ENCODE assay signal across 18 cellular contexts in the genomic region with DNA sequence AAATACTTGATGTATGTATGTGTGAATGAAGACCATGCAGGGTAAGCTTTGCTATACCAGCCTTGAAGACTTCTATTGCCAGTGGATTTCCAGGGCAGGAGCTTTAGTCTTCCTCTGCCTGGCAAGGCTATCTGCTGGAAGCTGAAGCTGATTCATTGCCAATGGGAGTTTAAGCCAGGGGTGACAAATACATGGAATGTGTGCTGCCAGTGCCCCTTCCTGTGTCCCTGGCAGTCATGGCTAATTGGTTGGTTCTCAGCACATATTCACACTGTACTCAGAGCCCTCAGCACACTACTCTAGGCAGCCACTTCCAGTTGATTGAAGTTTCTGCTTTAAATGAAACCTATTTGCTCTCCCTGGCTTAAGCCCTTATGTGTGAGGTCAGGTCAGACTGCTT. TPM values are rescaled to one million over a fixed set of nuclear protein-coding genes. Genes with fewer than 3 reads are reported as not detected.
DNase-seq lines count a peak whose midpoint lies in the region; ATAC-seq, FAIRE-seq and TF ChIP-seq lines count a peak whose summit lies in the region.
"Had no signal": no experiment of that assay in that cellular context is flagged by ENCODE, and none has a peak within 500 bp of the region (broad histone marks: within the 10 kb centered on the region; RNA-seq: fewer than 3 reads in every experiment).

No MANE protein-coding gene starts in this region.

- RAD21 ChIA-PET in GM12878 (lab: Charles Lee; ENCODE audit: unreplicated experiment): interaction anchor here (1.1 kb wide), 1 partner anchor 13 kb away, joined by 4 read pairs; no protein-coding TSS in a partner anchor

- FAIRE-seq in GM12878 (lab: Jason Lieb, UNC): no peak
- FAIRE-seq: HTR-8/SVneo had no signal

- H3K36me3 ChIP-seq in GM12878 (ENCODE audit: control insufficient read depth in 2 of 2, insufficient read depth in 2 of 2, low read length in 1 of 2) (0 out of 4 replicates have a peak, but pooled peaks cover 0 to under 1% of the 10 kb centered on the region in 2 experiments), left lung (no peaks in the 10 kb centered on the region)
- H3K36me3 ChIP-seq: BE2C, Peyer's patch had no signal

- 0 out of 2 replicates have a peak overlapping the region, but pooled peaks have one; percentile 20 for H3K4me2 ChIP-seq in GM12878 (ENCODE audit: control insufficient read depth, insufficient read depth)

- ATAC-seq in CD4-positive, alpha-beta T cell (ENCODE audit: poor library complexity): no peak
- ATAC-seq in GM12878 (no peak), GM18520 (IDR thresholded peaks at IDR 0.05; ENCODE audit: unreplicated experiment) (no peak), left lung (no peak)
- ATAC-seq: esophagus mucosa; stimulated activated memory B cell treated with anti-CD40 and anti-IgM and Interleukin-4, amounts not matched to agents 10 μg/mL and 1 μg/mL and 100 μg/mL, for 72 hours had no signal

- SMC1A ChIA-PET in GM12878 (lab: Charles Lee; ENCODE audit: uncharacterized antibody, unreplicated experiment): interaction anchor here (1.7 to 8.4 kb wide), 3 partner anchors 10 to 178 kb away, joined by 5 to 149 read pairs (median 6); no protein-coding TSS in a partner anchor

- no TSS peak for BruUV-seq in GM12878 (replicated peaks; lab: Mats Ljungman, UMichigan)

- H3K79me2 ChIP-seq in GM12878 (ENCODE audit: control insufficient read depth, insufficient read depth, low read length): peaks cover 8% of the 10 kb centered on the region

- no peaks in the 10 kb centered on the region for H3K27me3 Mint-ChIP-seq in CD4-positive, alpha-beta T cell
- H3K27me3 Mint-ChIP-seq in HFFc6 (ENCODE audit: insufficient read depth) (no peaks in the 10 kb centered on the region), nephron (ENCODE audit: low read depth) (no peaks in the 10 kb centered on the region)
- H3K27me3 Mint-ChIP-seq: stimulated activated memory B cell treated with anti-CD40 and anti-IgM and Interleukin-4, amounts not matched to agents 10 μg/mL and 1 μg/mL and 100 μg/mL, for 72 hours had no signal

- peak overlapping the region; percentile 90 for H3K4me3 Mint-ChIP-seq in CD4-positive, alpha-beta T cell
- H3K4me3 Mint-ChIP-seq in HFFc6 (peak overlapping the region; percentile 87), nephron (peak overlapping the region; percentile 76 to 89 (median 81))

- TF ChIP-seq POLR2A in GM12878 (IDR thresholded peaks at IDR 0.05; ENCODE audit: low read depth, low read length): no peak

- in situ Hi-C loops in GM12878 (cut with MboI): no loop called here

- H3K4me3 ChIP-seq in GM12878 (0 out of 2 replicates have a peak overlapping the region, but pooled peaks have one; percentile 74), left lung (no peak overlapping the region)

- no peak for TF ChIP-seq EP300 in GM12878 (IDR thresholded peaks at IDR 0.05; ENCODE audit: borderline replicate concordance in 1 of 2, control insufficient read depth in 1 of 2, low read depth in 2 of 2, low read length in 2 of 2)

- TF ChIP-seq RAD21 in GM12878 (IDR thresholded peaks at IDR 0.05; ENCODE audit: insufficient read depth, low read depth, low read length): no peak

- H3K9ac ChIP-seq in GM12878 (ENCODE audit: control insufficient read depth, insufficient read depth, low read length): no peak overlapping the region

- TF ChIP-seq CTCF in CD4-positive, alpha-beta T cell (IDR thresholded peaks at IDR 0.05): no peak
- no peak for TF ChIP-seq CTCF in HFFc6 (IDR thresholded peaks at IDR 0.05)
- TF ChIP-seq CTCF in GM12878 (IDR thresholded peaks at IDR 0.05 in 2 of 3, conservative IDR thresholded peaks at IDR 0.05 in 1 of 3; ENCODE audit: control insufficient read depth in 2 of 3, extremely low read depth in 1 of 3, insufficient read depth in 1 of 3, low read depth in 3 of 3, low read length in 3 of 3): no peak
- TF ChIP-seq CTCF in nephron (IDR thresholded peaks at IDR 0.05; ENCODE audit: unreplicated experiment in 3 of 3): no peak
- TF ChIP-seq CTCF in left lung (IDR thresholded peaks at IDR 0.05): no peak

- no peaks in the 10 kb centered on the region for H3K9me3 Mint-ChIP-seq in CD4-positive, alpha-beta T cell
- H3K9me3 Mint-ChIP-seq in HFFc6 (no peaks in the 10 kb centered on the region), nephron (no peaks in the 10 kb centered on the region)
- H3K9me3 Mint-ChIP-seq: activated naive CD4-positive, alpha-beta T cell treated with anti-CD3 and anti-CD28 coated beads for 36 hours; H9; stimulated activated memory B cell treated with anti-CD40 and anti-IgM and Interleukin-4, amounts not matched to agents 10 μg/mL and 1 μg/mL and 100 μg/mL, for 72 hours; T-helper 2 cell treated with Interferon-gamma antibody and Interleukin-4, amounts not matched to agents 5 μg/mL and 100 μg/mL, for 36 hours had no signal

- intact Hi-C loops in CD4-positive, alpha-beta T cell (cut with DNase I, micrococcal nuclease): loop anchor here in 1 of 2 experiments (2.0 to 10.0 kb wide), 7 partner anchors 107 to 829 kb away; partner anchors contain the start of genes AK2, AZIN2, S100PBP and YARS1
- intact Hi-C loops in GM12878 (cut with micrococcal nuclease; ENCODE audit: unreplicated experiment): loop anchor here (5.0 kb wide), 1 partner anchor 138 kb away; no protein-coding TSS in a partner anchor
- intact Hi-C loops in left lung (cut with DNase I): no loop called here

- H3K4me1 ChIP-seq in GM12878 (ENCODE audit: control insufficient read depth, insufficient read depth, low read length) (peaks cover 7% of the 10 kb centered on the region), left lung (peaks cover 0 to 31% of the 10 kb centered on the region in 2 donors)

- H3K27ac Mint-ChIP-seq in CD4-positive, alpha-beta T cell: peak overlapping the region; percentile 24
- H3K27ac Mint-ChIP-seq in HFFc6 (no peak overlapping the region), nephron (no peak overlapping the region)
- H3K27ac Mint-ChIP-seq: H9; T-helper 2 cell treated with Interferon-gamma antibody and Interleukin-4, amounts not matched to agents 5 μg/mL and 100 μg/mL, for 36 hours had no signal

- no peaks in the 10 kb centered on the region for H3K9me3 ChIP-seq in CD4-positive, alpha-beta T cell (ENCODE audit: control insufficient read depth, low read length)
- H3K9me3 ChIP-seq in GM12878 (replicated peaks; ENCODE audit: control insufficient read depth, insufficient read depth, low read length) (no peaks in the 10 kb centered on the region), left lung (no peaks in the 10 kb centered on the region)
- H3K9me3 ChIP-seq: BE2C, Peyer's patch had no signal

- H3K27ac ChIP-seq in CD4-positive, alpha-beta T cell (ENCODE audit: low read depth, low read length): no peak overlapping the region
- no peak overlapping the region for H3K27ac ChIP-seq in GM12878 (ENCODE audit: control insufficient read depth, insufficient read depth)
- no peak overlapping the region for H3K27ac ChIP-seq in left lung
- H3K27ac ChIP-seq: Peyer's patch had no signal

- H3K27me3 ChIP-seq in CD4-positive, alpha-beta T cell (ENCODE audit: control insufficient read depth, insufficient read depth, low read length): no peaks in the 10 kb centered on the region
- H3K27me3 ChIP-seq in GM12878 (replicated peaks in 1 of 2; ENCODE audit: control insufficient read depth in 2 of 2, insufficient read depth in 2 of 2, low read length in 1 of 2): no peaks in the 10 kb centered on the region
- no peaks in the 10 kb centered on the region for H3K27me3 ChIP-seq in left lung
- H3K27me3 ChIP-seq: BE2C, Peyer's patch had no signal

- CTCF ChIA-PET in CD4-positive, alpha-beta T cell (lab: Charles Lee): no interaction called here
- CTCF ChIA-PET in GM12878 (lab: Yijun Ruan, JAX): interaction anchor here (0.7 to 9.8 kb wide), 4 partner anchors 10 to 178 kb away, joined by 3 to 239 read pairs (median 42); no protein-coding TSS in a partner anchor

- no peaks in the 10 kb centered on the region for H4K20me1 ChIP-seq in GM12878 (ENCODE audit: control insufficient read depth, insufficient read depth)

- POLR2A ChIA-PET in CD4-positive, alpha-beta T cell (lab: Charles Lee): no interaction called here
- POLR2A ChIA-PET in GM12878 (lab: Charles Lee): no interaction called here

- peaks cover 38% of the 10 kb centered on the region for H3K4me1 Mint-ChIP-seq in CD4-positive, alpha-beta T cell (ENCODE audit: low read depth)
- peaks cover 49% of the 10 kb centered on the region for H3K4me1 Mint-ChIP-seq in HFFc6 (ENCODE audit: low read depth)
- H3K4me1 Mint-ChIP-seq in nephron: peaks cover 31% of the 10 kb centered on the region

- no peak overlapping the region for H2AFZ ChIP-seq in GM12878 (ENCODE audit: control insufficient read depth, low read depth, low read length)

- no peak for DNase-seq in CD4-positive, alpha-beta T cell
- DNase-seq in HFFc6 (peak; percentile 25), GM12878 (ENCODE audit: low read depth, low spot score) (no peak), AML-193 (lab: John Stamatoyannopoulos, UW) (no peak), left lung (no peak), NCI-H226 (no peak)
- DNase-seq: activated CD8-positive, alpha-beta memory T cell treated with anti-CD3 and anti-CD28 coated beads for 24 hours; activated naive CD4-positive, alpha-beta T cell treated with anti-CD3 and anti-CD28 coated beads for 36 hours; BE2C; H9; Peyer's patch; stimulated activated CD4-positive, alpha-beta T cell treated with anti-CD3 and anti-CD28 coated beads, Interleukin-2, amount 100 ng/mL, for 48 hours had no signal

- H3K36me3 Mint-ChIP-seq in CD4-positive, alpha-beta T cell (ENCODE audit: low read depth): peaks cover 3% of the 10 kb centered on the region
- H3K36me3 Mint-ChIP-seq in HFFc6 (ENCODE audit: low read depth) (peaks cover 16% of the 10 kb centered on the region; the same call in 1 of the 2 replicates), nephron (ENCODE audit: low read depth) (peaks cover 14% of the 10 kb centered on the region)

RNA-seq across cellular contexts. Expression of gene ZSCAN20, which starts 1.5 kb away (rescaled TPM):
- total RNA-seq in CD4-positive, alpha-beta T cell: under 1 TPM; 0.27 to 0.50 TPM
- 1 to 10 TPM; 5.0 to 6.2 (median 5.6) TPM for total RNA-seq in HFFc6 (2021; fragmentation: NEBNext Ultra II Directional; extraction: Animal tissue kit (Norgen Biotek cat#: 25700))
- total RNA-seq in GM12878 (2013; cell fraction: nucleolus; rRNA removed): 11.4 and 12.8 TPM in 2 replicates
- total RNA-seq in GM12878 (2014; rRNA removed) (4.1 and 4.7 TPM in 2 replicates), GM12878 (2014; rRNA removed; fragmentation: Illumina TruSeq; extraction: Trizol) (4.2 and 5.1 TPM in 2 replicates), GM12878 (2021) (4.4 and 4.7 TPM in 2 replicates), left lung (1 to 10 TPM; 4.3 to 4.4 TPM)
- 1.0 TPM for polyA plus RNA-seq in GM12878 (2011; ENCODE audit: low read depth)
- polyA plus RNA-seq in GM12878 (2011; rRNA removed) (2.4 and 2.6 TPM in 2 replicates), GM12878 (2014; fragmentation: Illumina TruSeq; extraction: Trizol) (2.9 and 3.6 TPM in 2 replicates), GM12878 (2014; fragmentation: Nextera tagmentation; extraction: Ambion mirVana) (under 1 TPM; 0.35 to 0.37 TPM), GM12878 (2014; rRNA removed) (2.0 and 2.3 TPM in 2 replicates), GM12878 (2016; fragmentation: Nextera tagmentation; extraction: Ambion mirVana) (1 to 10 TPM; 2.2 to 2.3 TPM)
- polyA plus RNA-seq in GM12878 (2011; cell fraction: cytosol; rRNA removed): 1.6 and 2.0 TPM in 2 replicates
- 3.2 and 3.4 TPM in 2 replicates for polyA plus RNA-seq in GM12878 (2011; cell fraction: nucleus; rRNA removed)
- 1.0 and 1.5 TPM in 2 replicates for polyA plus RNA-seq in GM12878 (2012)
- polyA minus RNA-seq in GM12878 (2011; rRNA and poly(A)+ RNA removed): 3.9 and 5.4 TPM in 2 replicates
- 1.5 and 3.1 TPM in 2 replicates for polyA minus RNA-seq in GM12878 (2011; cell fraction: cytosol; rRNA and poly(A)+ RNA removed)
- 1.8 and 3.3 TPM in 2 replicates for polyA minus RNA-seq in GM12878 (2011; cell fraction: nucleus; rRNA and poly(A)+ RNA removed)

RNA-seq across cellular contexts. Expression of gene PHC2, which starts 43.0 kb away (rescaled TPM):
- 10 to 100 TPM; 37.7 to 39.5 TPM for total RNA-seq in CD4-positive, alpha-beta T cell
- 100 to 1,000 TPM in 2 of 6 experiments, 10 to 100 TPM in 4; 86.5 to 105 (median 99.6) TPM for total RNA-seq in HFFc6 (2021; fragmentation: NEBNext Ultra II Directional; extraction: Animal tissue kit (Norgen Biotek cat#: 25700))
- 8.7 and 10.8 TPM in 2 replicates for total RNA-seq in GM12878 (2013; cell fraction: nucleolus; rRNA removed)
- total RNA-seq in GM12878 (2014; rRNA removed) (27.7 and 29.3 TPM in 2 replicates), GM12878 (2014; rRNA removed; fragmentation: Illumina TruSeq; extraction: Trizol) (16.4 and 19.3 TPM in 2 replicates), GM12878 (2021) (35.9 and 36.0 TPM in 2 replicates), left lung (100 to 1,000 TPM in 1 of 2 donors, 10 to 100 TPM in 1; 78.2 to 125 TPM)
- polyA plus RNA-seq in GM12878 (2011; ENCODE audit: low read depth): 7.5 TPM
- polyA plus RNA-seq in GM12878 (2011; rRNA removed) (8.9 and 13.5 TPM in 2 replicates), GM12878 (2014; fragmentation: Illumina TruSeq; extraction: Trizol) (17.2 and 31.7 TPM in 2 replicates), GM12878 (2014; fragmentation: Nextera tagmentation; extraction: Ambion mirVana) (1 to 10 TPM; 2.4 to 6.5 TPM), GM12878 (2014; rRNA removed) (28.2 and 29.0 TPM in 2 replicates), GM12878 (2016; fragmentation: Nextera tagmentation; extraction: Ambion mirVana) (1 to 10 TPM; 2.0 to 6.6 TPM)
- polyA plus RNA-seq in GM12878 (2011; cell fraction: cytosol; rRNA removed): 20.2 and 22.7 TPM in 2 replicates
- polyA plus RNA-seq in GM12878 (2011; cell fraction: nucleus; rRNA removed): 17.1 and 20.8 TPM in 2 replicates
- polyA plus RNA-seq in GM12878 (2012): 13.6 and 14.9 TPM in 2 replicates
- polyA minus RNA-seq in GM12878 (2011; rRNA and poly(A)+ RNA removed): 7.5 and 18.4 TPM in 2 replicates
- 4.7 and 5.1 TPM in 2 replicates for polyA minus RNA-seq in GM12878 (2011; cell fraction: cytosol; rRNA and poly(A)+ RNA removed)
- polyA minus RNA-seq in GM12878 (2011; cell fraction: nucleus; rRNA and poly(A)+ RNA removed): 3.0 and 5.7 TPM in 2 replicates
